In the genomic region with DNA sequence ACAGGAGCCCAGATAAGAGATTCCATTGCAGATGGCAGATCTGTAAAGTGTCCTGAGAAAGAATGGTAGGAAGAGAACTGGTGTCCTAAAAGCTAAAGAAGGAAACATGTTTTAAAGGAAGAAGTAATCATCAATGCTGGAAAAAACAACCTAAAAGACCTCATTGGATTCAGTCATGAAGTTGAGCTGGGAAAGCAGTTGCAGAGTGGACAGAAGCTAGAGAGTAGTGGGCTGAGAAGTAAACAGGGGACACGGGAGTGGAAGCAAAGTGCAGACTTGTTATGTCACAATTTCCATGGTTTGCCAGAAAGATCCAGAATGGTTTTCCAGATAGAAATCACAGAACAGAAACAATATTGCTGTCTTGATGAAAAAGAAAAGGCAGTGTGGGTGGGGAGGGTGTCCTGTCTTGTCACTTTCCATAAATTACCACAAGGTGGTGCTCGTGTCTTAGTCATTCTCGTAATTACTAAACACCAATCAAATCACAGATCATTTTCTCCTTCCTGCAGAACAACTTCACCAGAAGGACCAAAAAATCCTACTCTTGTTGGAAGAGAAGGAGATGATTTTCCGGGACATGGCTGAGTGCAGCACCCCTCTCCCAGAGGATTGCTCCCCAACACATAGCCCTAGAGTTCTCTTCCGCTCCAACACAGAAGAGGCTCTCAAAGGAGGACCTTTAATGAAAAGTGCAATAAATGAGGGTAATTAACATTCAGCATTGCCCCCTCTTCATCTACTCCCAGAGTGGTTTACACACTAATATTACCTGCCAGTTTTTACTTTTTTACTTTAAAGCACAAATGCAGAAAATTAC, we compare ENCODE assay signal across 8 cellular contexts.
DNase-seq lines count a peak whose midpoint lies in the region; ATAC-seq, FAIRE-seq and TF ChIP-seq lines count a peak whose summit lies in the region.

No MANE protein-coding gene starts in this region.

- H3K27me3 Mint-ChIP-seq in activated CD8-positive, alpha-beta T cell treated with anti-CD3 and anti-CD28 coated beads, Interleukin-2, amount 10 ng/mL, durations not matched to agents 7 days and 5 days (ENCODE audit: low read depth), result no peaks in the 10 kb centered on the region

- TF ChIP-seq CTCF in neutrophil (IDR thresholded peaks at IDR 0.05), result peak; percentile 56

- no peaks in the 10 kb centered on the region for H3K27me3 ChIP-seq in neutrophil

- peaks cover 8% of the 10 kb centered on the region for H3K4me1 Mint-ChIP-seq in activated CD8-positive, alpha-beta T cell treated with anti-CD3 and anti-CD28 coated beads, Interleukin-2, amount 10 ng/mL, durations not matched to agents 7 days and 5 days (ENCODE audit: low read depth)

- no peak overlapping the region for H3K4me3 ChIP-seq in neutrophil (ENCODE audit: low read depth in 1 of 2, low read length in 1 of 2)

- peaks cover 95% of the 10 kb centered on the region for H3K36me3 ChIP-seq in neutrophil

- peak; percentile 67 for DNase-seq in AG08396 (ENCODE audit: low spot score)
- DNase-seq in GM12892 (ENCODE audit: insufficient read length), result no peak
- peak; percentile 52 to 82 for DNase-seq in NCI-H524 (lab: John Stamatoyannopoulos, UW)
- peak; percentile 67 for DNase-seq in activated CD8-positive, alpha-beta T cell treated with anti-CD3 and anti-CD28 coated beads, Interleukin-2, amount 10 ng/mL, durations not matched to agents 7 days and 5 days
- DNase-seq in fibroblast of the conjunctiva (ENCODE audit: low read depth), result peak; percentile 57

- no peak overlapping the region for H3K4me3 Mint-ChIP-seq in activated CD8-positive, alpha-beta T cell treated with anti-CD3 and anti-CD28 coated beads, Interleukin-2, amount 10 ng/mL, durations not matched to agents 7 days and 5 days

- H3K4me1 ChIP-seq in neutrophil (ENCODE audit: control insufficient read depth in 1 of 2, insufficient read depth in 1 of 2, low read depth in 1 of 2, low read length in 1 of 2), result no peaks in the 10 kb centered on the region

- TF ChIP-seq POLR2A in GM12892 (IDR thresholded peaks at IDR 0.05; ENCODE audit: low read depth, low read length), result no peak

- peaks cover 77% of the 10 kb centered on the region for H3K36me3 Mint-ChIP-seq in activated CD8-positive, alpha-beta T cell treated with anti-CD3 and anti-CD28 coated beads, Interleukin-2, amount 10 ng/mL, durations not matched to agents 7 days and 5 days (ENCODE audit: low read depth)

- H3K27ac Mint-ChIP-seq in activated CD8-positive, alpha-beta T cell treated with anti-CD3 and anti-CD28 coated beads, Interleukin-2, amount 10 ng/mL, durations not matched to agents 7 days and 5 days, result peak overlapping the region; percentile 54

- peak; percentile 86 for FAIRE-seq in GM12892 (lab: Jason Lieb, UNC)

- CTCF ChIA-PET in activated CD8-positive, alpha-beta T cell treated with anti-CD3 and anti-CD28 coated beads, Interleukin-2, amount 10 ng/mL, durations not matched to agents 7 days and 5 days (lab: Charles Lee), result interaction anchor here (0.6 to 8.3 kb wide), 25 partner anchors 9 to 434 kb away, joined by 3 to 98 read pairs (median 3); no protein-coding TSS in a partner anchor

- ATAC-seq in HG03342 (IDR thresholded peaks at IDR 0.05; ENCODE audit: unreplicated experiment), result peak; percentile 80
- ATAC-seq in activated CD8-positive, alpha-beta T cell treated with anti-CD3 and anti-CD28 coated beads, Interleukin-2, amount 10 ng/mL, durations not matched to agents 7 days and 5 days, result peak; percentile 80
- ATAC-seq in GM18861 (IDR thresholded peaks at IDR 0.05; ENCODE audit: unreplicated experiment), result no peak

- H3K9me3 Mint-ChIP-seq in activated CD8-positive, alpha-beta T cell treated with anti-CD3 and anti-CD28 coated beads, Interleukin-2, amount 10 ng/mL, durations not matched to agents 7 days and 5 days (ENCODE audit: insufficient read depth), result peaks cover 10% of the 10 kb centered on the region

- POLR2A ChIA-PET in activated CD8-positive, alpha-beta T cell treated with anti-CD3 and anti-CD28 coated beads, Interleukin-2, amount 10 ng/mL, durations not matched to agents 7 days and 5 days (lab: Charles Lee), result interaction anchor here (0.6 to 0.7 kb wide), 2 partner anchors 28 to 118 kb away, joined by 3 to 4 read pairs; no protein-coding TSS in a partner anchor

- no peaks in the 10 kb centered on the region for H3K9me3 ChIP-seq in neutrophil

- peak overlapping the region; percentile 32 for H3K27ac ChIP-seq in neutrophil
